14 cellular contexts compared by ENCODE assay signal in the genomic region with DNA sequence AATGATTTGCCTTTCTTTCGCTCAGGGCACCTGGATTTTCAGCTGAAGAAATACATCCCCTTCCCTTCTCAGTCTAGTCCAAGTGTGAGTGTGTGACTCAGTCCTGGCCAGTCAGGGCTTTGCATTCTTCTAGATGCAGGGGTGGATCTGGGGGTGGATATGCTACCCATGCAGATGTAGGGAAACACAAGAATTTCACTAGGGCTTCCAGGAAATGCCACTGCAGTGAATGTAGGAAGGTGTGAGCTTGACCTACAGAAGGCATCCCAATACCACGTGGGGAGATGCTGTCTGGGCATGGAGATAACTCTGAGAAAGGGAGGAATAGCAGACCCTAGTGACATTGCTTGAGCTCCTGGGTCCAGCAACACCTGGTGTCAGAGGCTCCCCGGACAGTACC.
DNase-seq lines count a peak whose midpoint lies in the region; ATAC-seq and TF ChIP-seq lines count a peak whose summit lies in the region.
"Had no signal": no experiment of that assay in that cellular context is flagged by ENCODE, and none has a peak within 500 bp of the region (broad histone marks: within the 10 kb centered on the region; RNA-seq: fewer than 3 reads in every experiment).

No MANE protein-coding gene starts in this region.

- H4K20me1 ChIP-seq in PC-3 (ENCODE audit: low read length): no peaks in the 10 kb centered on the region
- H4K20me1 ChIP-seq: BLaER1 treated with 17β-estradiol and CSF1 and Interleukin-3, amounts not matched to agents 10 nM and 100 nM had no signal

- H3K79me2 ChIP-seq in PC-3 (ENCODE audit: low read length): no peaks in the 10 kb centered on the region

- H2AFZ ChIP-seq in PC-3 (ENCODE audit: low read length): no peak overlapping the region

- no peaks in the 10 kb centered on the region for H3K36me3 ChIP-seq in HAP-1 (replicated peaks)
- no peaks in the 10 kb centered on the region for H3K36me3 ChIP-seq in PC-3 (ENCODE audit: low read depth, low read length)
- H3K36me3 ChIP-seq: BLaER1 treated with 17β-estradiol and CSF1 and Interleukin-3, amounts not matched to agents 10 nM and 100 nM had no signal

- no peak overlapping the region for H3K9ac ChIP-seq in PC-3 (ENCODE audit: low read length)
- H3K9ac ChIP-seq: BLaER1 treated with 17β-estradiol and CSF1 and Interleukin-3, amounts not matched to agents 10 nM and 100 nM had no signal

- H3K4me3 ChIP-seq in HAP-1 (no peak overlapping the region), PC-3 (ENCODE audit: low read length) (no peak overlapping the region)
- H3K4me3 ChIP-seq: BLaER1 treated with 17β-estradiol and CSF1 and Interleukin-3, amounts not matched to agents 10 nM and 100 nM had no signal

- no peaks in the 10 kb centered on the region for H3K9me2 ChIP-seq in PC-3 (replicated peaks; ENCODE audit: low read length)

- no peak overlapping the region for H3K4me2 ChIP-seq in PC-3 (ENCODE audit: low read length)
- H3K4me2 ChIP-seq: BLaER1 treated with 17β-estradiol and CSF1 and Interleukin-3, amounts not matched to agents 10 nM and 100 nM had no signal

- ATAC-seq in PC-3: no peak
- ATAC-seq: HepG2 had no signal

- DNase-seq in Daoy (ENCODE audit: low read depth) (peak; percentile 81), RPMI7951 (ENCODE audit: low read depth) (peak; percentile 26), astrocyte of the hippocampus (ENCODE audit: low read depth, low spot score) (peak; percentile 28), kidney tubule cell (ENCODE audit: low spot score) (peak; percentile 21), GM10266 (ENCODE audit: extremely low spot score) (no peak), HAP-1 (ENCODE audit: low spot score in 2 of 2) (no peak), PC-3 (no peak), inferior parietal cortex (ENCODE audit: extremely low spot score) (no peak)
- DNase-seq: ACHN; CD4-positive, CD25-positive, alpha-beta regulatory T cell; GOT3; H9 had no signal

- H3K27ac ChIP-seq in PC-3 (ENCODE audit: low read length): no peak overlapping the region
- H3K27ac ChIP-seq: BLaER1 treated with 17β-estradiol and CSF1 and Interleukin-3, amounts not matched to agents 10 nM and 100 nM had no signal

- in situ Hi-C loops in HAP-1 (cut with MboI; ENCODE audit: low sequenced_read_pairs): no loop called here

- no peaks in the 10 kb centered on the region for H3K4me1 ChIP-seq in HAP-1
- H3K4me1 ChIP-seq in PC-3 (ENCODE audit: insufficient read depth, low read length): no peaks in the 10 kb centered on the region

- H3K9me3 ChIP-seq in HAP-1 (no peaks in the 10 kb centered on the region), PC-3 (ENCODE audit: low read length) (no peaks in the 10 kb centered on the region; the same call in 1 of the 2 replicates)

- H3K27me3 ChIP-seq in HAP-1 (ENCODE audit: low read depth) (no peaks in the 10 kb centered on the region), PC-3 (ENCODE audit: low read length) (no peaks in the 10 kb centered on the region)
- H3K27me3 ChIP-seq: BLaER1 treated with 17β-estradiol and CSF1 and Interleukin-3, amounts not matched to agents 10 nM and 100 nM had no signal

- CTCF ChIA-PET in PC-3 (lab: Charles Lee): no interaction called here

- H3F3A ChIP-seq in PC-3 (ENCODE audit: low read length, unreplicated experiment): no peaks in the 10 kb centered on the region

- intact Hi-C loops in PC-3 (cut with micrococcal nuclease): no loop called here

- TF ChIP-seq CTCF in GM10266 (IDR thresholded peaks at IDR 0.05; ENCODE audit: control insufficient read depth, insufficient read depth, low read depth, missing control alignments) (no peak), PC-3 (conservative IDR thresholded peaks at IDR 0.05; ENCODE audit: low read depth, low read length) (no peak)

- POLR2A ChIA-PET in PC-3 (lab: Charles Lee; ENCODE audit: unreplicated experiment): no interaction called here

- no TSS peak for BruUV-seq in PC-3 (replicated peaks; lab: Mats Ljungman, UMichigan)

Comparison
In these comparisons a context has a peak if more than half of its experiments do, and no peak if none do; other contexts are left out.
1. DNase-seq: peak in Daoy (single experiment), RPMI7951 (single experiment), astrocyte of the hippocampus (single experiment) and kidney tubule cell (single experiment); none in GM10266 (single experiment), HAP-1 (0 of 2), PC-3 (single experiment) and inferior parietal cortex (single experiment).